Comparison of ENCODE assay signal across 1 cellular context in genomic region chr19:16111909-16112752, GRCh38.
TF ChIP-seq lines count a peak whose summit lies in the region.

No MANE protein-coding gene starts in this region.

TF ChIP-seq in K562, 482 proteins besides CTCF, POLR2A, EP300 and RAD21 (continued from another document and continues in another):
- TF ChIP-seq CUX1 (CRISPR knock-in tag; IDR thresholded peaks at IDR 0.05) (no peak), FIP1L1 (IDR thresholded peaks at IDR 0.05; ENCODE audit: low read depth, low read length, poor library complexity, severe bottlenecking) (no peak), FOXM1 (IDR thresholded peaks at IDR 0.05; ENCODE audit: low read depth) (no peak), FOXM1 (CRISPR knock-in tag; IDR thresholded peaks at IDR 0.05; ENCODE audit: low read depth) (no peak), ZNF217 (CRISPR knock-in tag; IDR thresholded peaks at IDR 0.05) (no peak), ZKSCAN3 (CRISPR knock-in tag; IDR thresholded peaks at IDR 0.05) (no peak), REST (CRISPR knock-in tag; IDR thresholded peaks at IDR 0.05; ENCODE audit: low read depth) (0 out of 2 replicates have a peak, but pooled peaks have one; percentile 16), PCBP2 (IDR thresholded peaks at IDR 0.05; ENCODE audit: low read depth, low read length, poor library complexity, severe bottlenecking) (no peak), ZBTB1 (CRISPR knock-in tag; IDR thresholded peaks at IDR 0.05; ENCODE audit: borderline replicate concordance, low read depth) (no peak), GABPB1 (CRISPR knock-in tag; IDR thresholded peaks at IDR 0.05) (no peak), E4F1 (CRISPR knock-in tag; IDR thresholded peaks at IDR 0.05; ENCODE audit: borderline replicate concordance) (no peak), FUS (optimal IDR thresholded peaks at IDR 0.05; ENCODE audit: low read depth, low read length) (no peak), E2F8 (IDR thresholded peaks at IDR 0.05; ENCODE audit: low read depth, partially characterized antibody) (no peak), TOE1 (IDR thresholded peaks at IDR 0.05; ENCODE audit: borderline replicate concordance) (0 out of 2 replicates have a peak, but pooled peaks have one; percentile 54), TOE1 (CRISPR knock-in tag; IDR thresholded peaks at IDR 0.05; ENCODE audit: borderline replicate concordance, low read depth) (no peak), PBX2 (CRISPR knock-in tag; IDR thresholded peaks at IDR 0.05; ENCODE audit: low read depth) (no peak), PBX2 (tag; conservative IDR thresholded peaks at IDR 0.05; ENCODE audit: low read depth) (no peak), ATF3 (IDR thresholded peaks at IDR 0.05) (no peak), ATF3 (CRISPR knock-in tag; conservative IDR thresholded peaks at IDR 0.05) (no peak; the same call in 1 of the 2 replicates), ZC3H8 (IDR thresholded peaks at IDR 0.05) (no peak), NUFIP1 (IDR thresholded peaks at IDR 0.05; ENCODE audit: partially characterized antibody) (no peak), KAT2B (IDR thresholded peaks at IDR 0.05; ENCODE audit: low read depth, low read length) (no peak), CHD4 (IDR thresholded peaks at IDR 0.05; ENCODE audit: insufficient read depth, insufficient replicate concordance, low read depth, low read length, poor library complexity, severe bottlenecking) (peak; percentile 97), HMG20B (CRISPR knock-in tag; IDR thresholded peaks at IDR 0.05) (no peak), HDAC1 (IDR thresholded peaks at IDR 0.05) (0 out of 4 replicates have a peak, but pooled peaks of 1 of the 2 experiments have one; percentile 18), PPARD (CRISPR knock-in tag; IDR thresholded peaks at IDR 0.05) (no peak), RBFOX2 (IDR thresholded peaks at IDR 0.05; ENCODE audit: low read depth, low read length) (no peak; the same call in none of the 2 replicates), POU5F1 (IDR thresholded peaks at IDR 0.05; ENCODE audit: borderline replicate concordance, low read depth, low read length, partially characterized antibody) (no peak), MCM7 (IDR thresholded peaks at IDR 0.05) (no peak), MAX (CRISPR knock-in tag; IDR thresholded peaks at IDR 0.05) (peak; percentile 65), NKRF (IDR thresholded peaks at IDR 0.05; ENCODE audit: borderline replicate concordance) (no peak), POLR2AphosphoS5 (IDR thresholded peaks at IDR 0.05; ENCODE audit: control insufficient read depth, insufficient read depth, low read depth, low read length) (peak; percentile 47; the same call in 1 of the 2 replicates), TCF3 (CRISPR knock-in tag; IDR thresholded peaks at IDR 0.05) (no peak), MAFG (tag; conservative IDR thresholded peaks at IDR 0.05) (no peak), USF1 (CRISPR knock-in tag; IDR thresholded peaks at IDR 0.05) (peak; percentile 48; the same call in 1 of the 2 replicates)
